19 cellular contexts compared by ENCODE assay signal in the genomic region with DNA sequence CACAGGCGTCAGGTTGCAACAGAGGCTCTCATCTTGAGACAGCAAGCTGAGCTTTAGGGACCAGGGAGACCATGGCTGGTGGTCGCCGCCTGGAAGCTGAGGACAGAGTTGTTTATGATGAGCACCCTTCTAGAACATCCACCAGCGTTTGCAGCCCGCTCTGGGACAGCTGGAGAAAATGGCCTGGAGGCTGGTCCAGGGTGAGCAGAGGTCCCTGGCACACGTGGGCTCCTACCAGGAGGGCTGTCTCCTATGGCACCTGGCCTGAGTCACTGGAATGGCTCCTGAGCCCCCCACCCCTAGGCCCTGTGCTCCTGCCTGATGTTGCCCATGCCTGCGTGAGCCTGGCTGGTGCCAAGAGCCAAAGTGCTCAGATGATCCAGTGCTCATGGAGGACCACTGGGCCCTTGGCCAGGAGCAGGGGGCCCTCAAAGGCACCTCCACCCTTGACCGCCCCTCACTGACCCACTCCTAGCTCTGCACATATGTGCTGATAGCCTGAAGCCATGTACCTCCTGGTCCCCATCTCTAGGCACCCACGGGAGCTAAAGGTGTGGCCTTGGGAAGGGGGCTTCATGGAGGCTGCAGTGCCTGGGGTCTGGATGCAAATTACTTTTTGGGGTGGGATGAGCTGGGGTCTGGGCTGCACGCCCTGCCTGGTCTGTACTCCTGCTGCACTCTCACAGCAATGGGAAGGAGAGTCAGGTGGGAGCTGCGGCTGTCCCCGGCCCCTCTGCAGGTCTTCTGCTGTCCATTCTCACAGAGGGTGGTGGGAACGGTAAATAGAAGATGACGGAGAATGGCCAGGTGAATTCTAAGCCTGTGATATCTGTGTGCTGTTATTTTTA. TPM values are rescaled to one million over a fixed set of nuclear protein-coding genes. Genes with fewer than 3 reads are reported as not detected.
DNase-seq lines count a peak whose midpoint lies in the region; ATAC-seq and TF ChIP-seq lines count a peak whose summit lies in the region.
"Had no signal": no experiment of that assay in that cellular context is flagged by ENCODE, and none has a peak within 500 bp of the region (broad histone marks: within the 10 kb centered on the region; RNA-seq: fewer than 3 reads in every experiment).

No MANE protein-coding gene starts in this region.

- TF ChIP-seq CTCF in RWPE2 (IDR thresholded peaks at IDR 0.05; ENCODE audit: poor library complexity, severe bottlenecking) (no peak), lower leg skin (IDR thresholded peaks at IDR 0.05) (no peak), RWPE1 (conservative IDR thresholded peaks at IDR 0.05; ENCODE audit: low read depth) (no peak), MCF 10A (IDR thresholded peaks at IDR 0.05; ENCODE audit: unreplicated experiment) (no peak)

- H3K27ac ChIP-seq in BLaER1 treated with 17β-estradiol and CSF1 and Interleukin-3, amounts not matched to agents 10 nM and 100 nM = peak overlapping the region in 4 of 11 experiments; percentile 79 to 84 (median 82); a peak in 8 of 22 replicates
- H3K27ac ChIP-seq in RWPE2 (ENCODE audit: poor library complexity, severe bottlenecking) = no peak overlapping the region
- H3K27ac ChIP-seq in RWPE1 = no peak overlapping the region
- H3K27ac ChIP-seq: Peyer's patch, SK-N-MC had no signal

- POLR2A ChIA-PET in RWPE1 (lab: Yijun Ruan, JAX; ENCODE audit: low non-redundant PET) (no interaction called here), MCF 10A (lab: Yijun Ruan, JAX) (no interaction called here)

- peaks cover 32 to 69% (median 67%) of the 10 kb centered on the region in 10 experiments for H3K4me1 ChIP-seq in BLaER1 treated with 17β-estradiol and CSF1 and Interleukin-3, amounts not matched to agents 10 nM and 100 nM
- H3K4me1 ChIP-seq in RWPE2 (ENCODE audit: insufficient read depth, poor library complexity, severe bottlenecking) = no peaks in the 10 kb centered on the region
- H3K4me1 ChIP-seq: Peyer's patch had no signal

- no peaks in the 10 kb centered on the region for H3K36me3 Mint-ChIP-seq in stimulated activated memory B cell treated with anti-CD40 and anti-IgM and Interleukin-4, amounts not matched to agents 10 μg/mL and 1 μg/mL and 100 μg/mL, for 72 hours
- H3K36me3 Mint-ChIP-seq in MCF 10A (ENCODE audit: insufficient read depth, unreplicated experiment) = no peaks in the 10 kb centered on the region
- H3K36me3 Mint-ChIP-seq: CD14-positive monocyte had no signal

- H3K4me3 ChIP-seq in BLaER1 treated with 17β-estradiol and CSF1 and Interleukin-3, amounts not matched to agents 10 nM and 100 nM = no peak overlapping the region
- H3K4me3 ChIP-seq in RWPE2 (ENCODE audit: severe bottlenecking) (no peak overlapping the region), lower leg skin (ENCODE audit: low read depth, poor library complexity, severe bottlenecking) (no peak overlapping the region)
- H3K4me3 ChIP-seq: Peyer's patch, SK-N-MC had no signal

- intact Hi-C loops in lower leg skin (cut with DNase I; ENCODE audit: low total_unique reads) (no loop called here), MCF 10A (cut with micrococcal nuclease) (no loop called here)

- WGBS in lower leg skin, 2 donors = 89 to 92% methylated on average over 12 to 14 of the region's 14 CpGs

- no peaks in the 10 kb centered on the region for H3K4me1 Mint-ChIP-seq in stimulated activated memory B cell treated with anti-CD40 and anti-IgM and Interleukin-4, amounts not matched to agents 10 μg/mL and 1 μg/mL and 100 μg/mL, for 72 hours
- H3K4me1 Mint-ChIP-seq in MCF 10A (ENCODE audit: insufficient read depth, unreplicated experiment) = no peaks in the 10 kb centered on the region

- H3K27me3 ChIP-seq in BLaER1 treated with 17β-estradiol and CSF1 and Interleukin-3, amounts not matched to agents 10 nM and 100 nM = no peaks in the 10 kb centered on the region
- no peaks in the 10 kb centered on the region for H3K27me3 ChIP-seq in RWPE2 (ENCODE audit: insufficient read depth, poor library complexity, severe bottlenecking)
- H3K27me3 ChIP-seq: Peyer's patch had no signal

- H3K9me3 ChIP-seq in BLaER1 treated with 17β-estradiol and CSF1 and Interleukin-3, amounts not matched to agents 10 nM and 100 nM (replicated peaks in 1 of 11) = peaks cover 27 to 36% (median 33%) of the 10 kb centered on the region in 11 experiments
- H3K9me3 ChIP-seq in RWPE2 (ENCODE audit: severe bottlenecking) = peaks cover 4% of the 10 kb centered on the region

- peaks cover 10% of the 10 kb centered on the region for H3K9me3 Mint-ChIP-seq in stimulated activated memory B cell treated with anti-CD40 and anti-IgM and Interleukin-4, amounts not matched to agents 10 μg/mL and 1 μg/mL and 100 μg/mL, for 72 hours
- H3K9me3 Mint-ChIP-seq in MCF 10A (ENCODE audit: unreplicated experiment) = peaks cover 29% of the 10 kb centered on the region

- H3K36me3 ChIP-seq in BLaER1 treated with 17β-estradiol and CSF1 and Interleukin-3, amounts not matched to agents 10 nM and 100 nM = no peaks in the 10 kb centered on the region
- no peaks in the 10 kb centered on the region for H3K36me3 ChIP-seq in RWPE2 (ENCODE audit: low read depth)
- H3K36me3 ChIP-seq: Peyer's patch had no signal

- peaks cover 0 to 3% (median 0%) of the 10 kb centered on the region in 11 experiments; a peak in 1 of 22 replicates for H4K20me1 ChIP-seq in BLaER1 treated with 17β-estradiol and CSF1 and Interleukin-3, amounts not matched to agents 10 nM and 100 nM

- no peak for ATAC-seq in RWPE2 (ENCODE audit: low read depth)
- peak; percentile 14 for ATAC-seq in stimulated activated memory B cell treated with anti-CD40 and anti-IgM and Interleukin-4, amounts not matched to agents 10 μg/mL and 1 μg/mL and 100 μg/mL, for 72 hours

- H3K4me3 Mint-ChIP-seq in stimulated activated memory B cell treated with anti-CD40 and anti-IgM and Interleukin-4, amounts not matched to agents 10 μg/mL and 1 μg/mL and 100 μg/mL, for 72 hours = no peak overlapping the region
- no peak overlapping the region for H3K4me3 Mint-ChIP-seq in MCF 10A (ENCODE audit: unreplicated experiment)
- H3K4me3 Mint-ChIP-seq: CD14-positive monocyte had no signal

- no peak overlapping the region for H3K27ac Mint-ChIP-seq in stimulated activated memory B cell treated with anti-CD40 and anti-IgM and Interleukin-4, amounts not matched to agents 10 μg/mL and 1 μg/mL and 100 μg/mL, for 72 hours
- no peak overlapping the region for H3K27ac Mint-ChIP-seq in MCF 10A (ENCODE audit: low read depth, unreplicated experiment)
- H3K27ac Mint-ChIP-seq: CD14-positive monocyte had no signal

- CTCF ChIA-PET in RWPE1 (lab: Yijun Ruan, JAX) = interaction anchor here (0.6 kb wide), 1 partner anchor 101 kb away, joined by 3 read pairs; a partner anchor contains a TSS
- CTCF ChIA-PET in MCF 10A (lab: Yijun Ruan, JAX) = interaction anchor here (0.6 kb wide), 1 partner anchor 68 kb away, joined by 3 read pairs; no protein-coding TSS in a partner anchor

- peak overlapping the region in 4 of 11 experiments; percentile 11 to 67 (median 14); a peak in 2 of 22 replicates for H3K9ac ChIP-seq in BLaER1 treated with 17β-estradiol and CSF1 and Interleukin-3, amounts not matched to agents 10 nM and 100 nM

- H3K4me2 ChIP-seq in BLaER1 treated with 17β-estradiol and CSF1 and Interleukin-3, amounts not matched to agents 10 nM and 100 nM = peak overlapping the region in 9 of 11 experiments; percentile 12 to 98 (median 87); a peak in 17 of 22 replicates

- peak; percentile 23 for DNase-seq in RWPE2 (ENCODE audit: low spot score)
- DNase-seq in lower leg skin (ENCODE audit: low spot score in 2 of 2) = peak; percentile 11 to 72
- no peak for DNase-seq in RWPE1 (ENCODE audit: low spot score)
- no peak for DNase-seq in MCF 10A (ENCODE audit: unreplicated experiment)
- no peak for DNase-seq in NCI-H2029 (lab: John Stamatoyannopoulos, UW)
- DNase-seq: HCEC 1CT; IMR-90; NCI-H1092; NCI-H1436 treated with DMSO at 0.1 percent for 48 hours; NCI-H2081 treated with DMSO at 0.1 percent for 48 hours; NCI-H446 treated with DMSO at 0.1 percent for 48 hours; NCI-H69; NK-92 treated with Interleukin-12 subunit alpha and Interleukin-12 subunit beta, amount 100 ng/mL, for 24 hours; Right ventricle myocardium superior had no signal

- no peak for TF ChIP-seq POLR2A in lower leg skin (IDR thresholded peaks at IDR 0.05)

- no TSS peak for BruUV-seq in MCF 10A (replicated peaks; lab: Mats Ljungman, UMichigan)

- peaks cover 12% of the 10 kb centered on the region for H3K27me3 Mint-ChIP-seq in stimulated activated memory B cell treated with anti-CD40 and anti-IgM and Interleukin-4, amounts not matched to agents 10 μg/mL and 1 μg/mL and 100 μg/mL, for 72 hours
- no peaks in the 10 kb centered on the region for H3K27me3 Mint-ChIP-seq in MCF 10A (ENCODE audit: insufficient read depth, unreplicated experiment)

RNA-seq across cellular contexts. Expression of a gene that starts 40.1 kb away (rescaled TPM):
- total RNA-seq in lower leg skin (1 to 10 TPM in 2 of 4 donors, under 1 TPM in 2; 0.04 to 1.3 (median 0.87) TPM), MCF 10A (2022) (not detected in 2 replicates)

Comparison
In these comparisons a context has a peak if more than half of its experiments do, and no peak if none do; other contexts are left out.
1. DNase-seq: peak in RWPE2 (single experiment) and lower leg skin (2 of 2); none in RWPE1 (single experiment), MCF 10A (single experiment) and NCI-H2029 (single experiment).